ENCODE assay signal across 2 cellular contexts in genomic region chr12:67792185-67792584, GRCh38.
A peak's percentile ranks its signal among the peaks of the same experiment; 100 is the strongest.
TF ChIP-seq lines count a peak whose summit lies in the region.

No MANE protein-coding gene starts in this region.

TF ChIP-seq in HepG2, 621 proteins besides CTCF, POLR2A, EP300 and RAD21 (continued from another document):
- TF ChIP-seq RBM22 (optimal IDR thresholded peaks at IDR 0.05; ENCODE audit: low read length), result no peak
- no peak for TF ChIP-seq KMT2B (CRISPR knock-in tag; IDR thresholded peaks at IDR 0.05)
- TF ChIP-seq GABPB1 (CRISPR knock-in tag; IDR thresholded peaks at IDR 0.05), result peak; percentile 15; the same call in 1 of the 2 replicates

TF ChIP-seq in H1, 55 proteins besides CTCF, POLR2A, EP300 and RAD21 (continued from another document):
- TF ChIP-seq NRF1 (IDR thresholded peaks at IDR 0.05; ENCODE audit: low read depth, low read length) (no peak), KDM5A (IDR thresholded peaks at IDR 0.05; ENCODE audit: low read length) (no peak), CREB1 (IDR thresholded peaks at IDR 0.05) (no peak), POU5F1 (IDR thresholded peaks at IDR 0.05; ENCODE audit: low read depth, low read length) (no peak), SP4 (IDR thresholded peaks at IDR 0.05; ENCODE audit: low read length) (no peak), SIN3A (conservative IDR thresholded peaks at IDR 0.05 in 1 of 2, IDR thresholded peaks at IDR 0.05 in 1 of 2; ENCODE audit: low read depth in 1 of 2, low read length in 2 of 2) (no peak), CBX8 (IDR thresholded peaks at IDR 0.05; ENCODE audit: borderline replicate concordance, low read depth, low read length) (no peak), RXRA (IDR thresholded peaks at IDR 0.05; ENCODE audit: insufficient read depth, low read depth, low read length) (no peak), POLR2AphosphoS5 (IDR thresholded peaks at IDR 0.05; ENCODE audit: low read depth, low read length) (no peak)
